In the genomic region with DNA sequence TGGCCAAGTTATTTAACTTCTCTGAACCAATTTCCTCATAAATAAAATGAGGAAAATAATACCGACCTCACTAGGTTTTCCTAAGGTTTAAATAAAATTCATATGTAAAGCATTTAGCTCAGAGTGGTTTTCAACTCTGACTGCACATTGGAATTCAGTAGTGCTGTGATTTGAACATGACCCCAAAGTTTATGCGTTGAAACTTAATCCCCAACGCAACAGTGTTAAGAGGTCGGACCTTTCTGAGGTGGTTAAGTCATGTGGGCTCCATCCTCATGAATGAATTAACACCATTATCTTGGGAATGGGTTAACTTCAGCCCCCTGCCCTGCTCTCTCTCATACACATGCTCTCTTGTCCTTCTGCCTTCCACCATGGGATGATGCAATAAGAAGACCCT, we compare ENCODE assay signal across 27 cellular contexts.
DNase-seq lines count a peak whose midpoint lies in the region; ATAC-seq and TF ChIP-seq lines count a peak whose summit lies in the region.
"Had no signal": no experiment of that assay in that cellular context is flagged by ENCODE, and none has a peak within 500 bp of the region (broad histone marks: within the 10 kb centered on the region; RNA-seq: fewer than 3 reads in every experiment).

No MANE protein-coding gene starts in this region.

- H3K4me3 Mint-ChIP-seq in MCF 10A (ENCODE audit: unreplicated experiment): no peak overlapping the region
- H3K4me3 Mint-ChIP-seq: activated CD4-positive, alpha-beta T cell treated with anti-CD3 and anti-CD28 coated beads, Interleukin-2, amount 10 ng/mL, durations not matched to agents 24 days and 14 days; activated T-cell treated with anti-CD3 and anti-CD28 coated beads, Interleukin-2, amount 50 U/mL, for 4 hours; endodermal cell; immature natural killer cell had no signal

- H3K36me3 Mint-ChIP-seq in MCF 10A (ENCODE audit: insufficient read depth, unreplicated experiment): no peaks in the 10 kb centered on the region

- H3K4me3 ChIP-seq in breast epithelium (no peak overlapping the region), adipocyte (ENCODE audit: low read length) (no peak overlapping the region), MM.1S (ENCODE audit: low read length) (no peak overlapping the region)
- H3K4me3 ChIP-seq: BLaER1, gastroesophageal sphincter, K562, left lung, MG63, sigmoid colon had no signal

- H3K27ac Mint-ChIP-seq in MCF 10A (ENCODE audit: low read depth, unreplicated experiment): peak overlapping the region; percentile 70
- H3K27ac Mint-ChIP-seq: activated CD4-positive, alpha-beta T cell treated with anti-CD3 and anti-CD28 coated beads, Interleukin-2, amount 10 ng/mL, durations not matched to agents 24 days and 14 days; endodermal cell; immature natural killer cell; progenitor cell of endocrine pancreas had no signal

- peaks cover 21% of the 10 kb centered on the region for H3K4me1 Mint-ChIP-seq in MCF 10A (ENCODE audit: insufficient read depth, unreplicated experiment)
- H3K4me1 Mint-ChIP-seq: activated CD4-positive, alpha-beta T cell treated with anti-CD3 and anti-CD28 coated beads, Interleukin-2, amount 10 ng/mL, durations not matched to agents 24 days and 14 days; endodermal cell; immature natural killer cell had no signal

- H3K9me2 ChIP-seq in MM.1S (replicated peaks; ENCODE audit: insufficient read depth, low read length): no peaks in the 10 kb centered on the region

- H2AFZ ChIP-seq in MM.1S (ENCODE audit: low read length): no peak overlapping the region

- BruUV-seq in MCF 10A (replicated peaks; lab: Mats Ljungman, UMichigan): no TSS peak

- H3K36me3 ChIP-seq in breast epithelium (peaks cover 7% of the 10 kb centered on the region), adipocyte (ENCODE audit: control insufficient read depth, insufficient read depth, low read length, severe bottlenecking) (no peaks in the 10 kb centered on the region), MM.1S (replicated peaks; ENCODE audit: insufficient read depth, low read length) (no peaks in the 10 kb centered on the region)
- H3K36me3 ChIP-seq: BLaER1, gastroesophageal sphincter, left lung, MG63, sigmoid colon, WERI-Rb-1 had no signal

- H3K79me2 ChIP-seq in MM.1S (ENCODE audit: low read length): no peaks in the 10 kb centered on the region

- TF ChIP-seq CTCF in MCF 10A (IDR thresholded peaks at IDR 0.05; ENCODE audit: unreplicated experiment): no peak
- no peak for TF ChIP-seq CTCF in breast epithelium (IDR thresholded peaks at IDR 0.05)
- no peak for TF ChIP-seq CTCF in MM.1S (IDR thresholded peaks at IDR 0.05; ENCODE audit: low read length)

- peaks cover 8% of the 10 kb centered on the region for H3K9me3 Mint-ChIP-seq in MCF 10A (ENCODE audit: unreplicated experiment)

- H3K4me1 ChIP-seq in breast epithelium: no peaks in the 10 kb centered on the region
- H3K4me1 ChIP-seq in adipocyte (ENCODE audit: control insufficient read depth, insufficient read depth, low read length): peaks cover 38% of the 10 kb centered on the region
- no peaks in the 10 kb centered on the region for H3K4me1 ChIP-seq in MM.1S (ENCODE audit: low read length)
- H3K4me1 ChIP-seq: BLaER1, left lung had no signal

- H3K9ac ChIP-seq in adipocyte (ENCODE audit: low read length) (peak overlapping the region; percentile 58), MM.1S (ENCODE audit: low read length) (no peak overlapping the region)
- H3K9ac ChIP-seq: BLaER1 had no signal

- no peak for ATAC-seq in HG03280 (IDR thresholded peaks at IDR 0.05; ENCODE audit: unreplicated experiment)
- ATAC-seq: activated T-cell treated with anti-CD3 and anti-CD28 coated beads, Interleukin-2, amount 50 U/mL, for 4 hours; K562 had no signal

- TF ChIP-seq POLR2A in breast epithelium (IDR thresholded peaks at IDR 0.05): no peak

- no peaks in the 10 kb centered on the region for H3F3A ChIP-seq in MM.1S (ENCODE audit: insufficient read depth, low read length)

- H3K27ac ChIP-seq in breast epithelium (no peak overlapping the region), MM.1S (ENCODE audit: low read length) (no peak overlapping the region)
- H3K27ac ChIP-seq: BLaER1, gastroesophageal sphincter, WERI-Rb-1 had no signal

- H3K27me3 ChIP-seq in breast epithelium (no peaks in the 10 kb centered on the region), adipocyte (replicated peaks; ENCODE audit: control insufficient read depth, insufficient read depth, low read length) (no peaks in the 10 kb centered on the region), MM.1S (replicated peaks; ENCODE audit: insufficient read depth, low read length) (no peaks in the 10 kb centered on the region)
- H3K27me3 ChIP-seq: BLaER1, gastroesophageal sphincter, left lung, MG63, sigmoid colon had no signal

- intact Hi-C loops in MCF 10A (cut with micrococcal nuclease): loop anchor here (1.0 to 10.0 kb wide), 3 partner anchors 25 to 305 kb away; no protein-coding TSS in a partner anchor
- intact Hi-C loops in breast epithelium (cut with DNase I; ENCODE audit: low total_unique reads): no loop called here

- H3K4me2 ChIP-seq in MM.1S (ENCODE audit: low read depth, low read length): no peak overlapping the region
- H3K4me2 ChIP-seq: BLaER1 had no signal

- no peak for DNase-seq in MCF 10A (ENCODE audit: unreplicated experiment)
- DNase-seq in breast epithelium (ENCODE audit: low spot score in 2 of 2): no peak
- DNase-seq in adipocyte (ENCODE audit: low read depth): no peak
- peak; percentile 68 for DNase-seq in iris pigment epithelial cell (ENCODE audit: low read depth)
- DNase-seq in AG08396 (ENCODE audit: low spot score): no peak
- no peak for DNase-seq in MM.1S
- DNase-seq in AG20443 (ENCODE audit: low spot score): no peak
- DNase-seq: activated CD4-positive, alpha-beta T cell treated with anti-CD3 and anti-CD28 coated beads, Interleukin-2, amount 10 ng/mL, durations not matched to agents 24 days and 14 days; activated naive CD4-positive, alpha-beta T cell; activated T-cell treated with anti-CD3 and anti-CD28 coated beads, Interleukin-2, amount 50 U/mL, for 4 hours; endodermal cell; hippocampal formation; immature natural killer cell; NCI-H2029; NCI-H2227 treated with DMSO at 0.1 percent for 48 hours; NCI-H526 treated with DMSO at 0.1 percent for 48 hours; sigmoid colon; stimulated activated naive CD4-positive, alpha-beta T cell treated with Interleukin-2 at 50 U/mL for 16 hours; T-helper 9 cell had no signal

- POLR2A ChIA-PET in MCF 10A (lab: Yijun Ruan, JAX): interaction anchor here (1.0 to 1.7 kb wide), 5 partner anchors 17 to 298 kb away, joined by 3 to 10 read pairs (median 4); no protein-coding TSS in a partner anchor

- H3K9me3 ChIP-seq in breast epithelium (peaks cover 0 to 16% of the 10 kb centered on the region in 2 donors), adipocyte (ENCODE audit: control insufficient read depth, low read length) (peaks cover 10% of the 10 kb centered on the region), MM.1S (replicated peaks; ENCODE audit: insufficient read depth, low read length) (no peaks in the 10 kb centered on the region)
- H3K9me3 ChIP-seq: gastroesophageal sphincter had no signal

- H4K20me1 ChIP-seq in MM.1S (ENCODE audit: insufficient read depth, low read length): no peaks in the 10 kb centered on the region
- H4K20me1 ChIP-seq: BLaER1 had no signal

- CTCF ChIA-PET in MCF 10A (lab: Yijun Ruan, JAX): no interaction called here

- no peaks in the 10 kb centered on the region for H3K27me3 Mint-ChIP-seq in MCF 10A (ENCODE audit: insufficient read depth, unreplicated experiment)
- H3K27me3 Mint-ChIP-seq: activated CD4-positive, alpha-beta T cell treated with anti-CD3 and anti-CD28 coated beads, Interleukin-2, amount 10 ng/mL, durations not matched to agents 24 days and 14 days; progenitor cell of endocrine pancreas had no signal
